Comparison of ENCODE assay signal across 8 cellular contexts in the genomic region with DNA sequence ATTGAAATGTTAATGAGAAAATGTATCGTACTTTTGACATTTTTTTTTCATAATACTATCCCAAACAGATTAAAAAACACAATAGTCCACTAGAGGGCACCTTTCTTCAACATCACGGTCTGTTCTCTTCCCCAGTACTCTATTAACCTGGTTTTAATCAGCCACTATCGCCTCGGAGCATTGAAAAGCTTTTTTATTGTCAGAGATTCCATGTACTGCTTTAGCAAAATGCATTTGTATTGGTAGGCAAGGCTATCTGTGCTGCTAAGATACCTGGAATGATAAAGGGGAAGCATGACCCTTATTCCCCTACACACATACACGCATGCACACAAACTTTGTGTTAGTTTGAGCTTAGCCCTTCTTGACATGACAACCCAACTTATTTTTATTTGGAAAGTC. TPM values are rescaled to one million over a fixed set of nuclear protein-coding genes. Genes with fewer than 3 reads are reported as not detected.
DNase-seq lines count a peak whose midpoint lies in the region; ATAC-seq lines count a peak whose summit lies in the region.

No MANE protein-coding gene starts in this region.

- no peaks in the 10 kb centered on the region for H3K4me1 ChIP-seq in CD4-positive, CD25-positive, alpha-beta regulatory T cell (ENCODE audit: control insufficient read depth, insufficient read depth, low read length, poor library complexity, severe bottlenecking)

- DNase-seq in CD4-positive, CD25-positive, alpha-beta regulatory T cell: peak in 2 of 3 donors; percentile 3 to 25
- DNase-seq in NCI-H1436 treated with DMSO at 0.1 percent for 48 hours (lab: John Stamatoyannopoulos, UW): peak; percentile 40
- DNase-seq in SKM-1 (lab: John Stamatoyannopoulos, UW; ENCODE audit: unreplicated experiment): peak; percentile 25
- peak; percentile 49 for DNase-seq in glomerular visceral epithelial cell (ENCODE audit: extremely low spot score)
- DNase-seq in stimulated activated naive B cell treated with anti-CD40 and anti-IgM and Interleukin-4, amounts not matched to agents 10 μg/mL and 1 μg/mL and 100 μg/mL, for 72 hours: no peak
- DNase-seq in posterior cingulate gyrus: no peak

- no peak overlapping the region for H3K27ac ChIP-seq in CD4-positive, CD25-positive, alpha-beta regulatory T cell (ENCODE audit: insufficient read depth, low read length, poor library complexity, severe bottlenecking)

- H3K27ac Mint-ChIP-seq in CD4-positive, CD25-positive, alpha-beta regulatory T cell: no peak overlapping the region
- no peak overlapping the region for H3K27ac Mint-ChIP-seq in stimulated activated naive B cell treated with anti-CD40 and anti-IgM and Interleukin-4, amounts not matched to agents 10 μg/mL and 1 μg/mL and 100 μg/mL, for 72 hours

- ATAC-seq in CD4-positive, CD25-positive, alpha-beta regulatory T cell (ENCODE audit: low read depth in 2 of 2): no peak
- ATAC-seq in GM21360 (IDR thresholded peaks at IDR 0.05; ENCODE audit: unreplicated experiment): peak; percentile 46
- peak; percentile 58 to 62 for ATAC-seq in stimulated activated naive B cell treated with anti-CD40 and anti-IgM and Interleukin-4, amounts not matched to agents 10 μg/mL and 1 μg/mL and 100 μg/mL, for 72 hours (replicated peaks)
- ATAC-seq in HG03139 (IDR thresholded peaks at IDR 0.05; ENCODE audit: unreplicated experiment): no peak

- no peak overlapping the region for H3K4me3 Mint-ChIP-seq in CD4-positive, CD25-positive, alpha-beta regulatory T cell
- no peak overlapping the region for H3K4me3 Mint-ChIP-seq in stimulated activated naive B cell treated with anti-CD40 and anti-IgM and Interleukin-4, amounts not matched to agents 10 μg/mL and 1 μg/mL and 100 μg/mL, for 72 hours

- no peaks in the 10 kb centered on the region for H3K36me3 Mint-ChIP-seq in CD4-positive, CD25-positive, alpha-beta regulatory T cell
- H3K36me3 Mint-ChIP-seq in stimulated activated naive B cell treated with anti-CD40 and anti-IgM and Interleukin-4, amounts not matched to agents 10 μg/mL and 1 μg/mL and 100 μg/mL, for 72 hours: no peaks in the 10 kb centered on the region

- intact Hi-C loops in posterior cingulate gyrus (cut with DNase I): loop anchor here (2.0 to 5.0 kb wide), 2 partner anchors 54 to 178 kb away; no protein-coding TSS in a partner anchor

- no peaks in the 10 kb centered on the region for H3K9me3 ChIP-seq in CD4-positive, CD25-positive, alpha-beta regulatory T cell (ENCODE audit: control insufficient read depth in 2 of 2, low read length in 2 of 2)

- no peaks in the 10 kb centered on the region for H3K9me3 Mint-ChIP-seq in CD4-positive, CD25-positive, alpha-beta regulatory T cell
- no peaks in the 10 kb centered on the region for H3K9me3 Mint-ChIP-seq in stimulated activated naive B cell treated with anti-CD40 and anti-IgM and Interleukin-4, amounts not matched to agents 10 μg/mL and 1 μg/mL and 100 μg/mL, for 72 hours

- peaks cover 0 to 2% (median 0%) of the 10 kb centered on the region in 4 donors for H3K4me1 Mint-ChIP-seq in CD4-positive, CD25-positive, alpha-beta regulatory T cell
- H3K4me1 Mint-ChIP-seq in stimulated activated naive B cell treated with anti-CD40 and anti-IgM and Interleukin-4, amounts not matched to agents 10 μg/mL and 1 μg/mL and 100 μg/mL, for 72 hours: no peaks in the 10 kb centered on the region

- H3K27me3 ChIP-seq in CD4-positive, CD25-positive, alpha-beta regulatory T cell (ENCODE audit: control insufficient read depth, insufficient read depth, low read length): peaks cover 3% of the 10 kb centered on the region

- peaks cover 21% of the 10 kb centered on the region for H3K27me3 Mint-ChIP-seq in CD4-positive, CD25-positive, alpha-beta regulatory T cell
- no peaks in the 10 kb centered on the region for H3K27me3 Mint-ChIP-seq in stimulated activated naive B cell treated with anti-CD40 and anti-IgM and Interleukin-4, amounts not matched to agents 10 μg/mL and 1 μg/mL and 100 μg/mL, for 72 hours

- no peak overlapping the region for H3K4me3 ChIP-seq in CD4-positive, CD25-positive, alpha-beta regulatory T cell (ENCODE audit: low read depth, low read length)

- H3K36me3 ChIP-seq in CD4-positive, CD25-positive, alpha-beta regulatory T cell (ENCODE audit: control insufficient read depth, insufficient read depth, low read length): no peaks in the 10 kb centered on the region

RNA-seq across cellular contexts. Expression of a gene that starts 11.1 kb away (rescaled TPM):
- total RNA-seq in CD4-positive, CD25-positive, alpha-beta regulatory T cell: not detected
- polyA plus RNA-seq in CD4-positive, CD25-positive, alpha-beta regulatory T cell: not detected

Comparison
In these comparisons a context has a peak if more than half of its experiments do, and no peak if none do; other contexts are left out.
1. ATAC-seq: peak in GM21360 (single experiment) and stimulated activated naive B cell treated with anti-CD40 and anti-IgM and Interleukin-4, amounts not matched to agents 10 μg/mL and 1 μg/mL and 100 μg/mL, for 72 hours (2 of 2); none in CD4-positive, CD25-positive, alpha-beta regulatory T cell (0 of 2) and HG03139 (single experiment).
2. DNase-seq: peak in CD4-positive, CD25-positive, alpha-beta regulatory T cell (2 of 3), NCI-H1436 treated with DMSO at 0.1 percent for 48 hours (single experiment), SKM-1 (single experiment) and glomerular visceral epithelial cell (single experiment); none in stimulated activated naive B cell treated with anti-CD40 and anti-IgM and Interleukin-4, amounts not matched to agents 10 μg/mL and 1 μg/mL and 100 μg/mL, for 72 hours (single experiment) and posterior cingulate gyrus (0 of 10).